ENCODE assay signal across 10 cellular contexts in genomic region chr12:110330544-110330943, GRCh38.
DNase-seq lines count a peak whose midpoint lies in the region; ATAC-seq and TF ChIP-seq lines count a peak whose summit lies in the region.
"Had no signal": no experiment of that assay in that cellular context is flagged by ENCODE, and none has a peak within 500 bp of the region (broad histone marks: within the 10 kb centered on the region; RNA-seq: fewer than 3 reads in every experiment).

No MANE protein-coding gene starts in this region.

- no peaks in the 10 kb centered on the region for H3K27me3 Mint-ChIP-seq in activated naive CD4-positive, alpha-beta T cell treated with anti-CD3 and anti-CD28 coated beads, Interleukin-2, amount 10 ng/mL, durations not matched to agents 7 days and 5 days

- DNase-seq in activated naive CD4-positive, alpha-beta T cell treated with anti-CD3 and anti-CD28 coated beads, Interleukin-2, amount 10 ng/mL, durations not matched to agents 7 days and 5 days = no peak
- no peak for DNase-seq in activated naive CD4-positive, alpha-beta T cell treated with anti-CD3 and anti-CD28 coated beads, Interleukin-2, amount 50 U/mL, for 16 hours
- DNase-seq in RWPE2 (ENCODE audit: low spot score) = no peak
- no peak for DNase-seq in epithelial cell of prostate (ENCODE audit: low read depth, low spot score)
- peak; percentile 28 for DNase-seq in retinal pigment epithelial cell (ENCODE audit: low read depth)
- no peak for DNase-seq in activated CD4-positive, CD25-positive, alpha-beta regulatory T cell (lab: John Stamatoyannopoulos, UW)
- no peak for DNase-seq in glomerular visceral epithelial cell (ENCODE audit: extremely low spot score)
- DNase-seq: BE2C had no signal

- H3K36me3 ChIP-seq in RWPE2 (ENCODE audit: low read depth) = peaks cover 100% of the 10 kb centered on the region

- no peaks in the 10 kb centered on the region for H3K9me3 ChIP-seq in RWPE2 (ENCODE audit: severe bottlenecking)
- H3K9me3 ChIP-seq: adrenal gland, BE2C had no signal

- H3K27ac ChIP-seq in RWPE2 (ENCODE audit: poor library complexity, severe bottlenecking) = peak overlapping the region; percentile 10
- peak overlapping the region; percentile 73 for H3K27ac ChIP-seq in epithelial cell of prostate
- H3K27ac ChIP-seq: adrenal gland had no signal

- no peak overlapping the region for H3K4me3 ChIP-seq in RWPE2 (ENCODE audit: severe bottlenecking)
- no peak overlapping the region for H3K4me3 ChIP-seq in retinal pigment epithelial cell (ENCODE audit: low read length)
- H3K4me3 ChIP-seq: adrenal gland had no signal

- ATAC-seq in RWPE2 (ENCODE audit: low read depth) (no peak), GM21367 (IDR thresholded peaks at IDR 0.05; ENCODE audit: unreplicated experiment) (no peak)

- H3K9me3 Mint-ChIP-seq in activated naive CD4-positive, alpha-beta T cell treated with anti-CD3 and anti-CD28 coated beads, Interleukin-2, amount 10 ng/mL, durations not matched to agents 7 days and 5 days = no peaks in the 10 kb centered on the region

- H3K27ac Mint-ChIP-seq in activated naive CD4-positive, alpha-beta T cell treated with anti-CD3 and anti-CD28 coated beads, Interleukin-2, amount 10 ng/mL, durations not matched to agents 7 days and 5 days = peak overlapping the region; percentile 35

- CTCF ChIA-PET in activated naive CD4-positive, alpha-beta T cell treated with anti-CD3 and anti-CD28 coated beads, Interleukin-2, amount 10 ng/mL, durations not matched to agents 7 days and 5 days (lab: Charles Lee) = no interaction called here

- H3K4me1 Mint-ChIP-seq in activated naive CD4-positive, alpha-beta T cell treated with anti-CD3 and anti-CD28 coated beads, Interleukin-2, amount 10 ng/mL, durations not matched to agents 7 days and 5 days = peaks cover 8% of the 10 kb centered on the region

- no peak for TF ChIP-seq CTCF in RWPE2 (IDR thresholded peaks at IDR 0.05; ENCODE audit: poor library complexity, severe bottlenecking)
- TF ChIP-seq CTCF in retinal pigment epithelial cell (conservative IDR thresholded peaks at IDR 0.05; ENCODE audit: low read depth, low read length) = no peak

- peaks cover 69% of the 10 kb centered on the region for H3K36me3 Mint-ChIP-seq in activated naive CD4-positive, alpha-beta T cell treated with anti-CD3 and anti-CD28 coated beads, Interleukin-2, amount 10 ng/mL, durations not matched to agents 7 days and 5 days

- no peaks in the 10 kb centered on the region for H3K27me3 ChIP-seq in RWPE2 (ENCODE audit: insufficient read depth, poor library complexity, severe bottlenecking)
- H3K27me3 ChIP-seq: adrenal gland, BE2C had no signal

- peaks cover 17% of the 10 kb centered on the region for H3K4me1 ChIP-seq in RWPE2 (ENCODE audit: insufficient read depth, poor library complexity, severe bottlenecking)
- H3K4me1 ChIP-seq: BE2C had no signal

- H3K4me3 Mint-ChIP-seq in activated naive CD4-positive, alpha-beta T cell treated with anti-CD3 and anti-CD28 coated beads, Interleukin-2, amount 10 ng/mL, durations not matched to agents 7 days and 5 days = no peak overlapping the region
